ENCODE assay signal across 9 cellular contexts in the genomic region with DNA sequence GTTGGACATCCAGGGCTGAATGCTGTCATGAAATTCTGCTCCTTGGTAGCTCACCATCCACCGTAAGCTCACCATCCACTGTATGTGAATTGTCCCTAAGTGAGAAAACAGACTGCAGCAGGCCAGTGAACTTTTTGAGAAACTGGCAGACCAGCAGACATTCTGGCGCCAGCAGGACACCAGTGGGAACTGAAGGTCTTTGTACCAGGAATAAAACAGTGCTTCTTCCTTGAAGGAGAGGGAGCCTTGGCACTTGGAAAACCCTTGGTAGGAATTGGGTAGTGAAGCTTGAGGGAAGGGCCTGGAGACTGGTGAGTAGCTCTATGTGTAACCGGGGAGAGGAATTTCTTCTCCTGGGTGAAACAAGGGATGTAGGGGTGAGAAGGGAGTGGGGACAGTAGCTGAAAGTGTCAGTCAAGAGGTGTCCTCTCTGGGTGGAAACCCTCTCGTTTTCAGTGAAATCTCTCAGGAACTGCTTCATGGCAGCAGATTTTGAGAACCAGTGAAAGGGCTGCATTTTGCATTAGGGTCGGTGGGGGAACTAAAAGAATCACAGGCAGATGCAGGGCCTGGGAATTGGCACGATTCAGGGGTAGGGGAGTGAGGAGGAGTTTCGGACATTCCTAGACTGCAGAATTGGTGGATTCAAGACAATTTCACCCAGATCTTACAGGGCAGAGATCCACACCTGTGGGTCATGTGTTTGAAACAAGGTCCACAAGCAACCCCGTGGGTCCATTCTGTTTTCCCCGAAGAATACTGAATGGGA.
DNase-seq lines count a peak whose midpoint lies in the region; ATAC-seq and TF ChIP-seq lines count a peak whose summit lies in the region.
"Had no signal": no experiment of that assay in that cellular context is flagged by ENCODE, and none has a peak within 500 bp of the region (broad histone marks: within the 10 kb centered on the region; RNA-seq: fewer than 3 reads in every experiment).

No MANE protein-coding gene starts in this region.

- BruUV-seq in MCF 10A (replicated peaks; lab: Mats Ljungman, UMichigan) = no TSS peak

- TF ChIP-seq POLR2A in breast epithelium (IDR thresholded peaks at IDR 0.05) (no peak), tibial nerve (IDR thresholded peaks at IDR 0.05) (no peak)

- TF ChIP-seq CTCF in breast epithelium (IDR thresholded peaks at IDR 0.05) (no peak), MCF 10A (IDR thresholded peaks at IDR 0.05; ENCODE audit: unreplicated experiment) (no peak), astrocyte of the cerebellum (IDR thresholded peaks at IDR 0.05; ENCODE audit: low read depth, low read length, missing control alignments) (no peak), tibial nerve (IDR thresholded peaks at IDR 0.05) (no peak)

- peaks cover 5% of the 10 kb centered on the region for H3K36me3 Mint-ChIP-seq in MCF 10A (ENCODE audit: insufficient read depth, unreplicated experiment)

- DNase-seq in breast epithelium (ENCODE audit: low spot score in 2 of 2) (no peak), MCF 10A (ENCODE audit: unreplicated experiment) (no peak), astrocyte of the cerebellum (ENCODE audit: low read depth) (no peak), tibial nerve (ENCODE audit: low spot score in 2 of 2) (no peak)
- no peak for DNase-seq in stimulated activated CD8-positive, alpha-beta memory T cell treated with anti-CD3 and anti-CD28 coated beads, Interleukin-4, amount 100 ng/mL, for 48 hours
- DNase-seq: foreskin keratinocyte had no signal

- ATAC-seq in HG02885 (IDR thresholded peaks at IDR 0.05; ENCODE audit: poor library complexity, unreplicated experiment) (no peak), GM18861 (IDR thresholded peaks at IDR 0.05; ENCODE audit: unreplicated experiment) (no peak)
- ATAC-seq: foreskin keratinocyte had no signal

- H3K4me3 ChIP-seq in breast epithelium (peak overlapping the region in 2 of 3 donors; percentile 49 to 63), astrocyte of the cerebellum (ENCODE audit: low read depth, low read length) (peak overlapping the region; percentile 44), mesodermal cell (ENCODE audit: extremely low read depth, insufficient read depth, low read length, poor library complexity, severe bottlenecking) (peak overlapping the region; percentile 40), tibial nerve (peak overlapping the region; percentile 13 to 55 (median 43))

- peaks cover 0 to 3% of the 10 kb centered on the region in 2 donors for H3K27me3 ChIP-seq in breast epithelium
- peaks cover 0 to 17% of the 10 kb centered on the region in 2 donors for H3K27me3 ChIP-seq in tibial nerve
- H3K27me3 ChIP-seq: foreskin keratinocyte had no signal

- H3K27ac ChIP-seq in breast epithelium (peak overlapping the region; percentile 49 to 56), mesodermal cell (ENCODE audit: low read depth, low read length, severe bottlenecking) (no peak overlapping the region), tibial nerve (peak overlapping the region in 3 of 4 donors; percentile 8 to 45 (median 33))
- H3K27ac ChIP-seq: foreskin keratinocyte had no signal

- H3K4me3 Mint-ChIP-seq in MCF 10A (ENCODE audit: unreplicated experiment) = no peak overlapping the region

- H3K36me3 ChIP-seq in breast epithelium (no peaks in the 10 kb centered on the region), mesodermal cell (ENCODE audit: control insufficient read depth, insufficient read depth, low read length) (no peaks in the 10 kb centered on the region), tibial nerve (no peaks in the 10 kb centered on the region)

- H3K4me1 Mint-ChIP-seq in MCF 10A (ENCODE audit: insufficient read depth, unreplicated experiment) = peaks cover 31% of the 10 kb centered on the region

- CTCF ChIA-PET in MCF 10A (lab: Yijun Ruan, JAX) = interaction anchor here (0.8 to 8.7 kb wide), 4 partner anchors 15 to 45 kb away, joined by 3 to 53 read pairs (median 6); no protein-coding TSS in a partner anchor

- H3K9me3 ChIP-seq in breast epithelium = no peaks in the 10 kb centered on the region
- no peaks in the 10 kb centered on the region for H3K9me3 ChIP-seq in mesodermal cell (ENCODE audit: control insufficient read depth, low read length)
- H3K9me3 ChIP-seq in tibial nerve = no peaks in the 10 kb centered on the region

- H3K27me3 Mint-ChIP-seq in MCF 10A (ENCODE audit: insufficient read depth, unreplicated experiment) = no peaks in the 10 kb centered on the region

- no peaks in the 10 kb centered on the region for H3K9me3 Mint-ChIP-seq in MCF 10A (ENCODE audit: unreplicated experiment)

- WGBS in mesodermal cell (ENCODE audit: insufficient coverage in 2 of 2), 2 experiments = 32 to 47% methylated on average over 6 to 7 of the region's 9 CpGs
- 48 to 57% methylated on average over 9 of the region's 9 CpGs for WGBS in tibial nerve, 2 donors

- in situ Hi-C loops in astrocyte of the cerebellum (cut with HindIII; ENCODE audit: low sequenced_read_pairs) = no loop called here

- no peak overlapping the region for H3K27ac Mint-ChIP-seq in MCF 10A (ENCODE audit: low read depth, unreplicated experiment)

- TF ChIP-seq EP300 in tibial nerve (IDR thresholded peaks at IDR 0.05) = no peak

- H3K4me1 ChIP-seq in breast epithelium (peaks cover 0 to 13% of the 10 kb centered on the region in 2 donors), mesodermal cell (ENCODE audit: control insufficient read depth, insufficient read depth, low read length, poor library complexity, severe bottlenecking) (peaks cover 18% of the 10 kb centered on the region), tibial nerve (peaks cover 0 to 53% (median 21%) of the 10 kb centered on the region in 4 donors)

- POLR2A ChIA-PET in MCF 10A (lab: Yijun Ruan, JAX) = interaction anchor here (6.6 to 9.5 kb wide), 5 partner anchors 7 to 228 kb away, joined by 73 to 245 read pairs (median 124); no protein-coding TSS in a partner anchor

- intact Hi-C loops in breast epithelium (cut with DNase I; ENCODE audit: low total_unique reads) = no loop called here
- intact Hi-C loops in MCF 10A (cut with micrococcal nuclease) = loop anchor here (5.0 kb wide), 1 partner anchor 48 kb away; no protein-coding TSS in a partner anchor
